ENCODE assay signal across 8 cellular contexts in the genomic region with DNA sequence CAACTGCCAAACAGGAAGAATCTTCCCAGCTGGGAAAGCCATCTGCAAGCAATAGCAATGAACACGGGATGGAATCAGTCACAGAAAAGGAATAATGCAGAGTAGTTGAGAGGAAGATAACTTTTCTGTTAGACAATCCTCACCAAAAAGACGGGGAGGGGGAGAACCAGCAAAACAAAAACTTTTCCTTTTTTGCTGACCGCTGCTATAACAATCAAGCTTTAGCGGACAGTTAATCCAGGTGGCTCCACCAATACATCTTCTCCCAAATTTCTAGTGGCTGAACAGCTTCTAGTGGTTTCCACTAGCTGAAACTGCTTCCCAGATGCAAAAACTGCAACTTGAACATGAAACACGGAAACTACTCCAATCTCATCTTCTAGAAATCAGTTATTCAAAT.
DNase-seq lines count a peak whose midpoint lies in the region; ATAC-seq, FAIRE-seq and TF ChIP-seq lines count a peak whose summit lies in the region.

No MANE protein-coding gene starts in this region.

- no peak for TF ChIP-seq CTCF in GM12864 (IDR thresholded peaks at IDR 0.05; ENCODE audit: low read depth, low read length, missing control alignments)

- FAIRE-seq in H54 (lab: Jason Lieb, UNC), result no peak

- H3K4me1 ChIP-seq in rectal smooth muscle tissue (ENCODE audit: control insufficient read depth, insufficient read depth, low read length), result peaks cover 27% of the 10 kb centered on the region

- ATAC-seq in HG03432 (IDR thresholded peaks at IDR 0.05; ENCODE audit: unreplicated experiment), result no peak

- peak overlapping the region; percentile 91 for H3K4me3 ChIP-seq in GM12864 (ENCODE audit: low read depth, low read length)
- peak overlapping the region; percentile 98 for H3K4me3 ChIP-seq in SK-N-MC
- peak overlapping the region; percentile 79 for H3K4me3 ChIP-seq in rectal smooth muscle tissue (ENCODE audit: low read length)

- H3K36me3 ChIP-seq in SK-N-MC (ENCODE audit: insufficient read depth, low read length), result peaks cover 31% of the 10 kb centered on the region; the same call in 1 of the 2 replicates
- H3K36me3 ChIP-seq in rectal smooth muscle tissue (ENCODE audit: control insufficient read depth, insufficient read depth, low read length), result peaks cover 4% of the 10 kb centered on the region

- TF ChIP-seq POLR2A in H54 (IDR thresholded peaks at IDR 0.05; ENCODE audit: low read depth, low read length), result no peak

- H3K9me3 ChIP-seq in SK-N-MC (ENCODE audit: low read depth, low read length), result no peaks in the 10 kb centered on the region

- H3K27me3 ChIP-seq in rectal smooth muscle tissue (ENCODE audit: control insufficient read depth, insufficient read depth, low read length), result no peaks in the 10 kb centered on the region

- H3K27ac ChIP-seq in SK-N-MC (no peak overlapping the region), rectal smooth muscle tissue (ENCODE audit: low read depth, low read length) (peak overlapping the region; percentile 96)

- no peak for DNase-seq in GM12864 (ENCODE audit: low read depth)
- no peak for DNase-seq in SK-N-MC (ENCODE audit: low read depth, low spot score)
- DNase-seq in fibroblast of peridontal ligament (ENCODE audit: extremely low read depth), result peak; percentile 31
- DNase-seq in NCI-H1436 (lab: John Stamatoyannopoulos, UW), result no peak
- no peak for DNase-seq in H54 (ENCODE audit: insufficient read length, low spot score)
- no peak for DNase-seq in NCI-H1417 (lab: John Stamatoyannopoulos, UW)

- peak overlapping the region; percentile 99 for H3K9ac ChIP-seq in SK-N-MC (ENCODE audit: insufficient read length)
- peak overlapping the region; percentile 43 for H3K9ac ChIP-seq in rectal smooth muscle tissue (ENCODE audit: low read length)
